In the genomic region with DNA sequence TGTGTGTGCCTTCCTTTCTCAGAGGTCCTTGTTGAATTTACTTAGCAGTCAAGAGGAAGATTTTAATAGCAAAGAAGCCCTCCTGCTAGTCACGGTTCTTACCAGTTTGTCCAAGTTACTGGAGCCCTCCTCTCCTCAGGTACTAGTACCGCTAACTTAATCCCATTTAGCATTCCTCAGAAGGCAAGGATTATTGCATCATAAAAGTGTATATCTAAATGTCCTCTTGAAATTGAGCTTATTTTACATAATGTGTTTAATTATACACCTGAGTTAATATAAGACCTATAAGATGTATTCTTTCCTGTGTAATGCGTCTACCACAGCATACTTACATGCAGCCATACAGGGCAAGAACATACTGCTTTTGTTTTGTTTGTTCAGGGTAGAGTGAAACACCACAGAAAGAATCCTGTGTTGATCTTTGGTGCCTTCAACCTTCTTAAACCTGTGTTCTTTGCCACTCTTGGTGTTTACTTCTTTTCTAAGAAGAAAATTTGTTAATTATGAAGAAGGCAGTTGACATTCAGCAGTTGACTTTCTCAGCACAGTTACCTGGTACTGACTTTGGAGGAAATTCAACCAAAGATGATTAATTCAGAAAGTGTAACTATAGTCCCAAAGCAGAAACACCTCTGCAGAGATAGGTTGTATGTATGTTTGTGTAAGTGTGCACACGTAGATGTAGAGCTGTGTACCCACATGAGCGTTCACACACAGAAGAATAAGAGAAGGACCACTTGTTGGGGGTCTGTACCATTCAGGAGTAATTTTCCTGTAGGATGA, we compare ENCODE assay signal across 1 cellular context.
A peak's percentile ranks its signal among the peaks of the same experiment; 100 is the strongest.
TF ChIP-seq lines count a peak whose summit lies in the region.

No MANE protein-coding gene starts in this region.

TF ChIP-seq in IMR-90, 13 proteins besides CTCF, POLR2A, EP300 and RAD21:
- TF ChIP-seq USF2 (IDR thresholded peaks at IDR 0.05; ENCODE audit: low read depth, low read length), result no peak
- no peak for TF ChIP-seq BHLHE40 (IDR thresholded peaks at IDR 0.05; ENCODE audit: low read depth, low read length)
- no peak for TF ChIP-seq MXI1 (IDR thresholded peaks at IDR 0.05; ENCODE audit: borderline replicate concordance, low read depth, low read length)
- no peak for TF ChIP-seq RCOR1 (IDR thresholded peaks at IDR 0.05; ENCODE audit: insufficient replicate concordance, low read length)
- peak; percentile 57 for TF ChIP-seq CEBPB (IDR thresholded peaks at IDR 0.05; ENCODE audit: low read depth, low read length)
- TF ChIP-seq RFX5 (IDR thresholded peaks at IDR 0.05; ENCODE audit: low read depth, low read length), result no peak
- TF ChIP-seq ELK1 (IDR thresholded peaks at IDR 0.05; ENCODE audit: borderline replicate concordance, low read depth, low read length), result no peak
TF ChIP-seq in IMR-90: peak in this region for 1.
